Comparison of ENCODE assay signal across 12 cellular contexts in genomic region chr10:27513451-27514191, GRCh38. TPM values are rescaled to one million over a fixed set of nuclear protein-coding genes. Genes with fewer than 3 reads are reported as not detected.
DNase-seq lines count a peak whose midpoint lies in the region; ATAC-seq and TF ChIP-seq lines count a peak whose summit lies in the region.
"Had no signal": no experiment of that assay in that cellular context is flagged by ENCODE, and none has a peak within 500 bp of the region (broad histone marks: within the 10 kb centered on the region; RNA-seq: fewer than 3 reads in every experiment).

No MANE protein-coding gene starts in this region.

- H3K9me3 Mint-ChIP-seq in stimulated activated naive CD8-positive, alpha-beta T cell treated with anti-CD3 and anti-CD28 coated beads, Interleukin-15, Interleukin-2, amounts not matched to agents 100 ng/mL and 50 ng/mL, for 24 hours: no peaks in the 10 kb centered on the region
- no peaks in the 10 kb centered on the region for H3K9me3 Mint-ChIP-seq in activated CD4-positive, alpha-beta memory T cell treated with anti-CD3 and anti-CD28 coated beads, Interleukin-2, amount 10 ng/mL, durations not matched to agents 7 days and 5 days
- H3K9me3 Mint-ChIP-seq in type B pancreatic cell: no peaks in the 10 kb centered on the region

- H3K4me3 ChIP-seq in fibroblast of lung (replicated peaks in 1 of 4; ENCODE audit: control extremely low read depth in 1 of 4, insufficient read depth in 1 of 4, low read depth in 3 of 4, low read length in 4 of 4) (no peak overlapping the region), MM.1S (ENCODE audit: low read length) (no peak overlapping the region)
- H3K4me3 ChIP-seq: K562, right atrium auricular region had no signal

- no peaks in the 10 kb centered on the region for H3K9me2 ChIP-seq in MM.1S (replicated peaks; ENCODE audit: insufficient read depth, low read length)

- H3K36me3 ChIP-seq in fibroblast of lung (ENCODE audit: control insufficient read depth, insufficient read depth, low read length) (no peaks in the 10 kb centered on the region), MM.1S (replicated peaks; ENCODE audit: insufficient read depth, low read length) (peaks cover 3% of the 10 kb centered on the region; the same call in 1 of the 2 replicates)

- H2AFZ ChIP-seq in fibroblast of lung (ENCODE audit: low read length) (no peak overlapping the region), MM.1S (ENCODE audit: low read length) (no peak overlapping the region)

- H4K20me1 ChIP-seq in fibroblast of lung (ENCODE audit: control insufficient read depth, extremely low read depth, insufficient read depth, low read length): no peaks in the 10 kb centered on the region
- peaks cover 9% of the 10 kb centered on the region; the same call in 1 of the 2 replicates for H4K20me1 ChIP-seq in MM.1S (ENCODE audit: insufficient read depth, low read length)

- no peak for DNase-seq in stimulated activated naive CD8-positive, alpha-beta T cell treated with anti-CD3 and anti-CD28 coated beads, Interleukin-15, Interleukin-2, amounts not matched to agents 100 U/mL and 50 U/mL, for 24 hours
- peak; percentile 19 for DNase-seq in activated CD4-positive, alpha-beta memory T cell treated with anti-CD3 and anti-CD28 coated beads, Interleukin-2, amount 10 ng/mL, durations not matched to agents 7 days and 5 days
- DNase-seq in fibroblast of lung (ENCODE audit: low read depth in 2 of 2) (peak; percentile 11 to 82), type B pancreatic cell (ENCODE audit: extremely low spot score, unreplicated experiment) (no peak), NAMALWA (ENCODE audit: low spot score) (no peak), MM.1S (no peak)
- no peak for DNase-seq in stimulated activated CD4-positive, alpha-beta T cell treated with anti-CD3 and anti-CD28 coated beads, Interleukin-4, amount 100 ng/mL, for 1 hour
- DNase-seq: NCI-H510A had no signal

- no peaks in the 10 kb centered on the region for H3K9me3 ChIP-seq in fibroblast of lung (ENCODE audit: control insufficient read depth, insufficient read depth, low read depth, low read length)
- H3K9me3 ChIP-seq in MM.1S (replicated peaks; ENCODE audit: insufficient read depth, low read length): no peaks in the 10 kb centered on the region
- H3K9me3 ChIP-seq: right atrium auricular region had no signal

- POLR2A ChIA-PET in activated CD4-positive, alpha-beta memory T cell treated with anti-CD3 and anti-CD28 coated beads, Interleukin-2, amount 10 ng/mL, durations not matched to agents 7 days and 5 days (lab: Charles Lee): interaction anchor here (1.0 to 3.5 kb wide), 3 partner anchors 10 to 21 kb away, joined by 3 to 37 read pairs (median 3); partner anchors contain the start of gene RAB18

- H3K79me2 ChIP-seq in fibroblast of lung (ENCODE audit: control insufficient read depth, insufficient read depth, low read length): peaks cover 60% of the 10 kb centered on the region
- H3K79me2 ChIP-seq in MM.1S (ENCODE audit: low read length): peaks cover 90% of the 10 kb centered on the region

- peaks cover 65% of the 10 kb centered on the region for H3K36me3 Mint-ChIP-seq in stimulated activated naive CD8-positive, alpha-beta T cell treated with anti-CD3 and anti-CD28 coated beads, Interleukin-15, Interleukin-2, amounts not matched to agents 100 ng/mL and 50 ng/mL, for 24 hours (ENCODE audit: low read depth)
- peaks cover 57% of the 10 kb centered on the region for H3K36me3 Mint-ChIP-seq in activated CD4-positive, alpha-beta memory T cell treated with anti-CD3 and anti-CD28 coated beads, Interleukin-2, amount 10 ng/mL, durations not matched to agents 7 days and 5 days (ENCODE audit: low read depth)
- H3K36me3 Mint-ChIP-seq in type B pancreatic cell: peaks cover 31% of the 10 kb centered on the region

- TF ChIP-seq CTCF in fibroblast of lung (conservative IDR thresholded peaks at IDR 0.05 in 1 of 2, IDR thresholded peaks at IDR 0.05 in 1 of 2; ENCODE audit: low read depth in 1 of 2, low read length in 2 of 2) (no peak), type B pancreatic cell (conservative IDR thresholded peaks at IDR 0.05) (no peak), MM.1S (IDR thresholded peaks at IDR 0.05; ENCODE audit: low read length) (no peak)

- peaks cover 56% of the 10 kb centered on the region for H3K4me1 Mint-ChIP-seq in stimulated activated naive CD8-positive, alpha-beta T cell treated with anti-CD3 and anti-CD28 coated beads, Interleukin-15, Interleukin-2, amounts not matched to agents 100 ng/mL and 50 ng/mL, for 24 hours (ENCODE audit: low read depth)
- peaks cover 42% of the 10 kb centered on the region for H3K4me1 Mint-ChIP-seq in activated CD4-positive, alpha-beta memory T cell treated with anti-CD3 and anti-CD28 coated beads, Interleukin-2, amount 10 ng/mL, durations not matched to agents 7 days and 5 days
- H3K4me1 Mint-ChIP-seq in type B pancreatic cell (ENCODE audit: unreplicated experiment): peaks cover 5% of the 10 kb centered on the region

- peak overlapping the region; percentile 43 for H3K27ac Mint-ChIP-seq in stimulated activated naive CD8-positive, alpha-beta T cell treated with anti-CD3 and anti-CD28 coated beads, Interleukin-15, Interleukin-2, amounts not matched to agents 100 ng/mL and 50 ng/mL, for 24 hours
- peak overlapping the region; percentile 86 for H3K27ac Mint-ChIP-seq in activated CD4-positive, alpha-beta memory T cell treated with anti-CD3 and anti-CD28 coated beads, Interleukin-2, amount 10 ng/mL, durations not matched to agents 7 days and 5 days
- peak overlapping the region; percentile 46 for H3K27ac Mint-ChIP-seq in type B pancreatic cell

- no peaks in the 10 kb centered on the region for H3K4me1 ChIP-seq in fibroblast of lung (ENCODE audit: control insufficient read depth, extremely low read depth, insufficient read depth, low read length)
- no peaks in the 10 kb centered on the region for H3K4me1 ChIP-seq in MM.1S (ENCODE audit: low read length)

- no peak for ATAC-seq in stimulated activated naive CD8-positive, alpha-beta T cell treated with anti-CD3 and anti-CD28 coated beads, Interleukin-15, Interleukin-2, amounts not matched to agents 100 U/mL and 50 U/mL, for 24 hours
- ATAC-seq: K562 had no signal

- H3K27me3 Mint-ChIP-seq in stimulated activated naive CD8-positive, alpha-beta T cell treated with anti-CD3 and anti-CD28 coated beads, Interleukin-15, Interleukin-2, amounts not matched to agents 100 ng/mL and 50 ng/mL, for 24 hours: no peaks in the 10 kb centered on the region
- H3K27me3 Mint-ChIP-seq in activated CD4-positive, alpha-beta memory T cell treated with anti-CD3 and anti-CD28 coated beads, Interleukin-2, amount 10 ng/mL, durations not matched to agents 7 days and 5 days: no peaks in the 10 kb centered on the region
- H3K27me3 Mint-ChIP-seq in type B pancreatic cell: no peaks in the 10 kb centered on the region

- CTCF ChIA-PET in activated CD4-positive, alpha-beta memory T cell treated with anti-CD3 and anti-CD28 coated beads, Interleukin-2, amount 10 ng/mL, durations not matched to agents 7 days and 5 days (lab: Charles Lee): interaction anchor here (1.3 to 1.6 kb wide), 2 partner anchors 8 to 9 kb away, joined by 4 to 5 read pairs; partner anchors contain the start of gene RAB18

- H3K9ac ChIP-seq in fibroblast of lung (ENCODE audit: insufficient read depth, low read length) (no peak overlapping the region), MM.1S (ENCODE audit: low read length) (no peak overlapping the region)

- no peaks in the 10 kb centered on the region for H3K27me3 ChIP-seq in fibroblast of lung (ENCODE audit: control insufficient read depth, insufficient read depth, low read length)
- H3K27me3 ChIP-seq in MM.1S (replicated peaks; ENCODE audit: insufficient read depth, low read length): no peaks in the 10 kb centered on the region
- H3K27me3 ChIP-seq: right atrium auricular region had no signal

- H3K4me2 ChIP-seq in fibroblast of lung (ENCODE audit: extremely low read depth, insufficient read depth, low read length): no peak overlapping the region
- no peak overlapping the region for H3K4me2 ChIP-seq in MM.1S (ENCODE audit: low read depth, low read length)

- H3K4me3 Mint-ChIP-seq in stimulated activated naive CD8-positive, alpha-beta T cell treated with anti-CD3 and anti-CD28 coated beads, Interleukin-15, Interleukin-2, amounts not matched to agents 100 ng/mL and 50 ng/mL, for 24 hours: no peak overlapping the region
- H3K4me3 Mint-ChIP-seq in activated CD4-positive, alpha-beta memory T cell treated with anti-CD3 and anti-CD28 coated beads, Interleukin-2, amount 10 ng/mL, durations not matched to agents 7 days and 5 days: no peak overlapping the region
- no peak overlapping the region for H3K4me3 Mint-ChIP-seq in type B pancreatic cell

- H3K27ac ChIP-seq in fibroblast of lung (ENCODE audit: insufficient read depth, low read length) (no peak overlapping the region), MM.1S (ENCODE audit: low read length) (no peak overlapping the region)
- H3K27ac ChIP-seq: C4-2B, right atrium auricular region had no signal

- no peaks in the 10 kb centered on the region for H3F3A ChIP-seq in MM.1S (ENCODE audit: insufficient read depth, low read length)

RNA-seq across cellular contexts. Expression of gene RAB18, which starts 9.5 kb away (rescaled TPM):
- 10 to 100 TPM; 69.5 to 72.0 TPM for total RNA-seq in activated CD4-positive, alpha-beta memory T cell treated with anti-CD3 and anti-CD28 coated beads, Interleukin-2, amount 10 ng/mL, durations not matched to agents 7 days and 5 days
- 36.0 and 42.1 TPM in 2 replicates for total RNA-seq in fibroblast of lung
- 74.4 and 95.2 TPM in 2 replicates for polyA plus RNA-seq in fibroblast of lung
- polyA plus RNA-seq in fibroblast of lung (2012): 78.8 and 83.1 TPM in 2 replicates
- polyA minus RNA-seq in fibroblast of lung (ENCODE audit: low replicate concordance): 1.3 and 1.7 TPM in 2 replicates
- 81.8 and 112 TPM in 2 replicates for total RNA-seq in type B pancreatic cell (ENCODE audit: low replicate concordance)

Comparison
In these comparisons a context has a peak if more than half of its experiments do, and no peak if none do; other contexts are left out.
1. DNase-seq: peak in activated CD4-positive, alpha-beta memory T cell treated with anti-CD3 and anti-CD28 coated beads, Interleukin-2, amount 10 ng/mL, durations not matched to agents 7 days and 5 days (single experiment) and fibroblast of lung (2 of 2); none in stimulated activated naive CD8-positive, alpha-beta T cell treated with anti-CD3 and anti-CD28 coated beads, Interleukin-15, Interleukin-2, amounts not matched to agents 100 U/mL and 50 U/mL, for 24 hours (single experiment), type B pancreatic cell (single experiment), NAMALWA (single experiment), MM.1S (single experiment) and stimulated activated CD4-positive, alpha-beta T cell treated with anti-CD3 and anti-CD28 coated beads, Interleukin-4, amount 100 ng/mL, for 1 hour (single experiment).
2. Peak in every context shown above with its lines, with median percentiles within 50 percentile points of each other: H3K27ac Mint-ChIP-seq.